8 cellular contexts compared by ENCODE assay signal in the genomic region with DNA sequence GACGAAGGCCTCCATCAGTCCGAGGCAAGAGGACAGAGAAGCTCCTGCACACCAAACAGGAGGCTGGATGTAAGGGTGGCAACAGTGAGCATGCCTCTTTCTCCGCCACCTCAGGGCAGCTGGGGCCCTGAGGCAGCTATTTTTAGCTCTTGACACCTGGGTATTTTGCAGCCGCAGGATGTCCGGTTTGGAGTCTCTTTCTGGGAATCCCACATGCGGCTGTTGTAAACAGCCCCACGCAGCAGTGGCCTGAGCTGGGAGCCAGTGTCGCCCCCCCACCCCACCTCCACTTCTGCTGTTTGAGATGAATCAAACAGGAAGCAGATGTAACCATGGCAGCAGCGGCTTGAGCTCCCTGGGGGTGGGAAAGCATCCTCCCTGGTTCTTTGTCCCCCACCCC. TPM values are rescaled to one million over a fixed set of nuclear protein-coding genes. Genes with fewer than 3 reads are reported as not detected.
DNase-seq lines count a peak whose midpoint lies in the region; ATAC-seq, FAIRE-seq and TF ChIP-seq lines count a peak whose summit lies in the region.

No MANE protein-coding gene starts in this region.

- no peak for FAIRE-seq in D721Med (lab: Jason Lieb, UNC)

- TF ChIP-seq CTCF in GM20000 (IDR thresholded peaks at IDR 0.05; ENCODE audit: extremely low read depth, missing control alignments) (no peak), D721Med (IDR thresholded peaks at IDR 0.05; ENCODE audit: insufficient read depth, missing control alignments) (no peak)

- no peak for ATAC-seq in right cardiac atrium

- H3K27me3 ChIP-seq in right cardiac atrium (ENCODE audit: control insufficient read depth, insufficient read depth): no peaks in the 10 kb centered on the region

- WGBS in right cardiac atrium: 9% methylated on average over 9 of the region's 9 CpGs

- no peak overlapping the region for H3K4me3 ChIP-seq in right cardiac atrium (ENCODE audit: low read length)

- intact Hi-C loops in right cardiac atrium (cut with DNase I): no loop called here

- peak overlapping the region; percentile 86 for H3K27ac ChIP-seq in right cardiac atrium (ENCODE audit: low read length)

- H3K9me3 ChIP-seq in right cardiac atrium (ENCODE audit: control insufficient read depth, low read length): no peaks in the 10 kb centered on the region

- H3K4me1 ChIP-seq in right cardiac atrium (ENCODE audit: control insufficient read depth, insufficient read depth, low read length): peaks cover 60% of the 10 kb centered on the region

- DNase-seq in AML-193 (lab: John Stamatoyannopoulos, UW) (peak; percentile 18 to 34), GM20000 (ENCODE audit: low spot score) (peak; percentile 68), NK-92 (lab: John Stamatoyannopoulos, UW; ENCODE audit: unreplicated experiment) (peak; percentile 32), right cardiac atrium (peak in 2 of 3 donors; percentile 74 to 77), cortex of kidney (lab: John Stamatoyannopoulos, UW) (no peak), D721Med (ENCODE audit: insufficient read length, low spot score) (no peak)
- peak; percentile 69 for DNase-seq in activated T-helper 9 cell treated with anti-CD3 and anti-CD28 coated beads, Interleukin-2, amount 50 U/mL, for 16 hours (ENCODE audit: low read depth)
- DNase-seq in stimulated activated CD4-positive, alpha-beta T cell treated with anti-CD3 and anti-CD28 coated beads, Interleukin-4, amount 100 ng/mL, for 48 hours (ENCODE audit: low read depth in 2 of 2): peak; percentile 52 to 73

RNA-seq across cellular contexts. Expression of a gene that starts 11.7 kb away (rescaled TPM):
- total RNA-seq in right cardiac atrium: 10 to 100 TPM; 46.5 to 60.1 (median 51.1) TPM
- polyA plus RNA-seq in right cardiac atrium: 38.0 TPM

RNA-seq across cellular contexts. Expression of a gene that starts 35.0 kb away (rescaled TPM):
- 10 to 100 TPM; 26.5 to 30.1 (median 27.6) TPM for total RNA-seq in right cardiac atrium
- 22.0 TPM for polyA plus RNA-seq in right cardiac atrium

RNA-seq across cellular contexts. Expression of a gene that starts 49.4 kb away (rescaled TPM):
- 10 to 100 TPM; 14.1 to 28.7 (median 23.3) TPM for total RNA-seq in right cardiac atrium
- 44.9 TPM for polyA plus RNA-seq in right cardiac atrium

Comparison
In these comparisons a context has a peak if more than half of its experiments do, and no peak if none do; other contexts are left out.
1. DNase-seq: peak in AML-193 (2 of 2), GM20000 (single experiment), NK-92 (single experiment), activated T-helper 9 cell treated with anti-CD3 and anti-CD28 coated beads, Interleukin-2, amount 50 U/mL, for 16 hours (single experiment), right cardiac atrium (2 of 3) and stimulated activated CD4-positive, alpha-beta T cell treated with anti-CD3 and anti-CD28 coated beads, Interleukin-4, amount 100 ng/mL, for 48 hours (2 of 2); none in cortex of kidney (single experiment) and D721Med (single experiment).